Comparison of ENCODE assay signal across 10 cellular contexts in genomic region chr9:94867842-94868312, GRCh38.
DNase-seq lines count a peak whose midpoint lies in the region; ATAC-seq, FAIRE-seq and TF ChIP-seq lines count a peak whose summit lies in the region.
"Had no signal": no experiment of that assay in that cellular context is flagged by ENCODE, and none has a peak within 500 bp of the region (broad histone marks: within the 10 kb centered on the region; RNA-seq: fewer than 3 reads in every experiment).

No MANE protein-coding gene starts in this region.

- peak; percentile 97 for FAIRE-seq in H54 (lab: Jason Lieb, UNC)

- TF ChIP-seq POLR2A in H54 (IDR thresholded peaks at IDR 0.05; ENCODE audit: low read depth, low read length), result no peak

- no peak for TF ChIP-seq CTCF in VCaP (conservative IDR thresholded peaks at IDR 0.05)

- DNase-seq in H54 (ENCODE audit: insufficient read length, low spot score) (peak; percentile 79), foreskin melanocyte (peak; percentile 37)
- no peak for DNase-seq in activated CD4-positive, CD25-positive, alpha-beta regulatory T cell (lab: John Stamatoyannopoulos, UW)
- DNase-seq: central memory CD4-positive, alpha-beta T cell; NCI-H774 had no signal

- H3K4me3 ChIP-seq in skin epidermis, result no peak overlapping the region

- no peak for ATAC-seq in GM19452 (IDR thresholded peaks at IDR 0.05; ENCODE audit: unreplicated experiment)
- no peak for ATAC-seq in HG02981 (IDR thresholded peaks at IDR 0.05; ENCODE audit: unreplicated experiment)
- ATAC-seq in HG02610 (IDR thresholded peaks at IDR 0.05; ENCODE audit: unreplicated experiment), result no peak

- H3K27ac ChIP-seq in VCaP (peak overlapping the region; percentile 82), skin epidermis (peak overlapping the region in 19 of 21 experiments; percentile 37 to 93 (median 77))

Comparison
In these comparisons a context has a peak if more than half of its experiments do, and no peak if none do; other contexts are left out.
1. DNase-seq: peak in H54 (single experiment) and foreskin melanocyte (single experiment); none in activated CD4-positive, CD25-positive, alpha-beta regulatory T cell (0 of 4).